Comparison of ENCODE assay signal across 8 cellular contexts in the genomic region with DNA sequence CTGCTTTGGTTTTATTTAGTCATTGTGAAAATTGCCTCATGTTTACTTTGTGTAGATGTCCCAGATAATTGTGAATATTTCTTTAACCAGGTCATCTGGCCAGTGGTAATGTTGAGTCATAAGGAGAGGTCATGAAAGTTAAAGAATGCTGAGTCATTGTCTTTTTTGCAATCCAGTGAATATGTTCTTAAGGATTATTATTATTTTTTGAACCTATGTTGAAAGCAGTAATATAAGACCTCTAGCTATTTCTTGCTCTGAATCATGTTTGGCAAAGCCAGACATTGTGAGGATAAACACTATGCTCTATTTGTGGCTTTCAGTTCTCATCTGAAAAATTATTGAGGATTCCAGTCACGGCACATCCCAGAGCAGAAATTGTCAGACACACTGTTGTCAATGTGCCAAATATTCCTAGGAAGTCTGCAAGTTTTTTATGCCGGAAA.
A peak's percentile ranks its signal among the peaks of the same experiment; 100 is the strongest.
DNase-seq lines count a peak whose midpoint lies in the region; ATAC-seq and TF ChIP-seq lines count a peak whose summit lies in the region.

No MANE protein-coding gene starts in this region.

- TF ChIP-seq CTCF in omental fat pad (IDR thresholded peaks at IDR 0.05) (no peak), thyroid gland (IDR thresholded peaks at IDR 0.05) (no peak)

- WGBS in thyroid gland, 2 donors = 65 to 68% methylated on average over 2 of the region's 2 CpGs

- no peaks in the 10 kb centered on the region for H3K27me3 ChIP-seq in thyroid gland

- TF ChIP-seq POLR2A in thyroid gland (IDR thresholded peaks at IDR 0.05) = no peak

- ATAC-seq in GM18520 (IDR thresholded peaks at IDR 0.05; ENCODE audit: unreplicated experiment) = peak; percentile 74
- peak; percentile 71 for ATAC-seq in HG03565 (IDR thresholded peaks at IDR 0.05; ENCODE audit: unreplicated experiment)
- peak; percentile 92 for ATAC-seq in omental fat pad (ENCODE audit: low FRiP score)

- no peak overlapping the region for H3K27ac ChIP-seq in thyroid gland

- peak; percentile 14 to 81 for DNase-seq in T47D (ENCODE audit: low read depth in 1 of 2, low spot score in 1 of 2)
- DNase-seq in omental fat pad (ENCODE audit: low spot score) = no peak
- DNase-seq in thyroid gland = no peak
- DNase-seq in GDM1 (lab: John Stamatoyannopoulos, UW) = no peak
- DNase-seq in SHP77 treated with DMSO at 0.1 percent for 48 hours (lab: John Stamatoyannopoulos, UW) = no peak
- no peak for DNase-seq in amygdala (lab: John Stamatoyannopoulos, UW)

- H3K4me1 ChIP-seq in thyroid gland = peaks cover 0 to 11% of the 10 kb centered on the region in 2 donors

- in situ Hi-C loops in T47D (cut with HindIII; ENCODE audit: low pct_unique_long_range_greater_than_20kb, low sequenced_read_pairs) = no loop called here

- no peaks in the 10 kb centered on the region for H3K36me3 ChIP-seq in thyroid gland

- H3K4me3 ChIP-seq in thyroid gland (replicated peaks in 1 of 3) = no peak overlapping the region

- H3K9me3 ChIP-seq in thyroid gland = no peaks in the 10 kb centered on the region

- intact Hi-C loops in thyroid gland (cut with DNase I) = no loop called here

Comparison
In these comparisons a context has a peak if more than half of its experiments do, and no peak if none do; other contexts are left out.
1. DNase-seq: peak in T47D (2 of 2); none in omental fat pad (single experiment), thyroid gland (0 of 2), GDM1 (single experiment), SHP77 treated with DMSO at 0.1 percent for 48 hours (single experiment) and amygdala (0 of 56).
2. Peak in every context shown above with its lines, with median percentiles within 50 percentile points of each other: ATAC-seq.